8 cellular contexts compared by ENCODE assay signal in the genomic region with DNA sequence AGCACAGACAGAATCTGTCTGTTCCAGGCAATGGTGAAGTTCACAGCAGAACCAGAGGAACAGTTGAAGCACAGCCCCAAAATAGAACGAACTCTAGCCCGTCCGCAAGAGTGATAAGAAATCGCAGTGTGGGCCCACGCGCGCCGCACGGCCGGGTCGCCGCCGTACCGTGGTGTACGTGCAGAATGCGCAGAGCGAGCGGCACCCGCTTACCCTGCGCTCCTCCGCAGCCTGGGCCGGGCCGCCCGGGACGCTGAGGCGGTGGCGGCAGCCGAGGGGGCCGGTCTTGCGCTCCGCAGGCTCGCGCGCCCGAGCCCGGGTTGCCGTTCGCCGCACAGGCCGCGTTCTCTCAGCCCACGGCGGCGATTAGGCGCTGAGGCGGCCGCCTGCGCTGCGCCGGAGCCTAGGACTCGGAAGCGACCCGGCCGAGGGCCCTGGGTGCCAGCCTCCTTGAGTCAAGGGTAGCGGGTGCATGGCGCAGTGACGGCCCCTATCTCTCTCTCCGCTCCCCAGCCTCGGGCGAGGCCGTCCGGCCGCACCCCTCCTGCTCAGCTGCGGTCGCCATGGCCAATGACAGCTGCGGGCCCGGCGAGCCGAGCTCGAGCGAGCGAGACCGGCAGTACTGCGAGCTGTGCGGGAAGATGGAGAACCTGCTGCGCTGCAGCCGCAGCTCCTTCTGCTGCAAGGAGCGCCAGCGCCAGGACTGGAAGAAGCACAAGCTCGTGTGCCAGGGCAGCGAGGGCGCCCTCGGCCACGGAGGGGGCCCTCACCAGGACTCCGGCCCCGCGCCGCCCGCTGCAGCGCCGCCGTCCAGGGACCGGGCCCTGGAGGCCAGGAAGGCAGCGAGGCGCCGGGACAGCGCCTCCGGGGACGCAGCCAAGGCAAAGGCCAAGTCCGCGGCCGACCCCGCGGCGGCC. TPM values are rescaled to one million over a fixed set of nuclear protein-coding genes. Genes with fewer than 3 reads are reported as not detected.
DNase-seq lines count a peak whose midpoint lies in the region; ATAC-seq lines count a peak whose summit lies in the region.

No MANE protein-coding gene starts in this region.

- H3K36me3 Mint-ChIP-seq in activated T-cell treated with anti-CD3 and anti-CD28 coated beads, Interleukin-2, amount 50 U/mL, for 24 hours (ENCODE audit: low read depth) = peaks cover 48% of the 10 kb centered on the region

- 0 to 1% methylated on average over 92 to 105 of the region's 105 CpGs for WGBS in esophagus, 2 donors

- H3K9me3 ChIP-seq in NT2/D1 (ENCODE audit: insufficient read depth, low read length) (no peaks in the 10 kb centered on the region), esophagus (ENCODE audit: control insufficient read depth in 2 of 2, insufficient read depth in 1 of 2, low read depth in 1 of 2, low read length in 1 of 2) (no peaks in the 10 kb centered on the region), muscle layer of colon (ENCODE audit: low read length) (no peaks in the 10 kb centered on the region)

- H3K36me3 ChIP-seq in NT2/D1 (ENCODE audit: insufficient read depth, insufficient read length, low read length) (peaks cover 3% of the 10 kb centered on the region), esophagus (ENCODE audit: control insufficient read depth in 2 of 2, insufficient read depth in 2 of 2, low read length in 1 of 2) (no peaks in the 10 kb centered on the region), muscle layer of colon (ENCODE audit: insufficient read depth, low read length) (peaks cover 20% of the 10 kb centered on the region)

- peak overlapping the region; percentile 94 to 97 for H3K27ac ChIP-seq in esophagus (ENCODE audit: low read depth in 2 of 2, low read length in 1 of 2)
- H3K27ac ChIP-seq in muscle layer of colon (ENCODE audit: low read depth, low read length) = peak overlapping the region; percentile 85

- peaks cover 45% of the 10 kb centered on the region for H3K27me3 ChIP-seq in NT2/D1 (ENCODE audit: insufficient read depth, insufficient read length)
- H3K27me3 ChIP-seq in esophagus (ENCODE audit: control insufficient read depth in 1 of 2, insufficient read depth in 2 of 2, low read length in 2 of 2) = no peaks in the 10 kb centered on the region
- no peaks in the 10 kb centered on the region for H3K27me3 ChIP-seq in muscle layer of colon (ENCODE audit: control insufficient read depth in 1 of 2, insufficient read depth in 2 of 2, low read length in 2 of 2)

- H3K27me3 Mint-ChIP-seq in activated T-cell treated with anti-CD3 and anti-CD28 coated beads, Interleukin-2, amount 50 U/mL, for 24 hours = no peaks in the 10 kb centered on the region

- H3K9ac ChIP-seq in NT2/D1 (ENCODE audit: insufficient read length, low read depth) (peak overlapping the region; percentile 81), muscle layer of colon (ENCODE audit: low read length) (peak overlapping the region; percentile 51)

- peaks cover 8% of the 10 kb centered on the region for H3K4me1 ChIP-seq in NT2/D1 (ENCODE audit: insufficient read depth, insufficient read length)
- H3K4me1 ChIP-seq in esophagus (ENCODE audit: control insufficient read depth in 2 of 2, insufficient read depth in 2 of 2, low read length in 1 of 2) = peaks cover 0 to 3% of the 10 kb centered on the region in 2 donors
- H3K4me1 ChIP-seq in muscle layer of colon (ENCODE audit: insufficient read depth, low read length) = peaks cover 35% of the 10 kb centered on the region

- DNase-seq in NCI-H524 (lab: John Stamatoyannopoulos, UW) (peak; percentile 44 to 55), NCI-H524 treated with DMSO at 0.1 percent for 48 hours (lab: John Stamatoyannopoulos, UW) (no peak), NT2/D1 (ENCODE audit: low read depth, low spot score) (no peak)
- peak; percentile 83 for DNase-seq in activated T-cell treated with anti-CD3 and anti-CD28 coated beads, Interleukin-2, amount 50 U/mL, for 24 hours
- DNase-seq in stimulated activated CD8-positive, alpha-beta memory T cell treated with anti-CD3 and anti-CD28 coated beads, Interleukin-7, amount 100 ng/mL, for 24 hours (ENCODE audit: low read depth) = peak; percentile 30

- peak overlapping the region; percentile 94 for H3K27ac Mint-ChIP-seq in activated T-cell treated with anti-CD3 and anti-CD28 coated beads, Interleukin-2, amount 50 U/mL, for 24 hours

- peak overlapping the region; percentile 54 for H3K4me3 ChIP-seq in NT2/D1 (ENCODE audit: insufficient read length, low read depth)
- H3K4me3 ChIP-seq in esophagus (ENCODE audit: low read depth in 1 of 2, low read length in 2 of 2) = peak overlapping the region; percentile 67 to 75
- peak overlapping the region; percentile 78 to 88 for H3K4me3 ChIP-seq in muscle layer of colon (ENCODE audit: low read depth in 1 of 2, low read length in 2 of 2)

- H3K9me3 Mint-ChIP-seq in activated T-cell treated with anti-CD3 and anti-CD28 coated beads, Interleukin-2, amount 50 U/mL, for 24 hours = no peaks in the 10 kb centered on the region

- H3K4me3 Mint-ChIP-seq in activated T-cell treated with anti-CD3 and anti-CD28 coated beads, Interleukin-2, amount 50 U/mL, for 24 hours = peak overlapping the region; percentile 91

- ATAC-seq in HG03135 (IDR thresholded peaks at IDR 0.05; ENCODE audit: unreplicated experiment) = peak; percentile 38

- H3K4me1 Mint-ChIP-seq in activated T-cell treated with anti-CD3 and anti-CD28 coated beads, Interleukin-2, amount 50 U/mL, for 24 hours (ENCODE audit: low read depth) = peaks cover 58% of the 10 kb centered on the region

RNA-seq across cellular contexts. Expression of a gene that starts 20.5 kb away (rescaled TPM):
- 10 to 100 TPM; 15.8 to 16.6 TPM for polyA plus RNA-seq in esophagus

RNA-seq across cellular contexts. Expression of a gene that starts 24.4 kb away (rescaled TPM):
- 1 to 10 TPM; 1.5 to 5.2 TPM for polyA plus RNA-seq in esophagus

RNA-seq across cellular contexts. Expression of a gene that starts 32.8 kb away (rescaled TPM):
- polyA plus RNA-seq in esophagus = under 1 TPM; 0.71 to 0.81 TPM

Comparison
In these comparisons a context has a peak if more than half of its experiments do, and no peak if none do; other contexts are left out.
1. DNase-seq: peak in NCI-H524 (2 of 2), activated T-cell treated with anti-CD3 and anti-CD28 coated beads, Interleukin-2, amount 50 U/mL, for 24 hours (single experiment) and stimulated activated CD8-positive, alpha-beta memory T cell treated with anti-CD3 and anti-CD28 coated beads, Interleukin-7, amount 100 ng/mL, for 24 hours (single experiment); none in NCI-H524 treated with DMSO at 0.1 percent for 48 hours (single experiment) and NT2/D1 (single experiment).
2. Peak in every context shown above with its lines, with median percentiles within 50 percentile points of each other: H3K4me3 ChIP-seq.